ENCODE assay signal across 14 cellular contexts in the genomic region with DNA sequence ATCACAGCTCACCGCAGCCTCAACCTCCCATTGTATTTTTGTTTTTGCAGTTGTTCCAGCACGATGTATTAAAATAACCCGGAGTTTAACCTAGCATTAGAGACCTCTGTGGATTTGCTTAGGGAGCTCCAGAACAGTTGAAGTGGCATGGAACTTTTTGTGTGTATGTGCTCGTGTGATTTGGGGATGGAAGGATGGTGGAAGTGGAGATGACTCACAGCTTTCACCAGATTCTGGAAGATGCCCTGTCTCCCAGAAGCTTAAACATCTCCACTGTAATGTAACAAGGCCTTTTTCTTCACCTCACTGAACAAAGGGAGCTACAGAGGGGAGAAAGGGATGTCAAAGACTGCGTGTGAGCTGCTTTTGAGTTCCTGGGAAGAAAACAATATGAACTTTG.
DNase-seq lines count a peak whose midpoint lies in the region; ATAC-seq, FAIRE-seq and TF ChIP-seq lines count a peak whose summit lies in the region.
"Had no signal": no experiment of that assay in that cellular context is flagged by ENCODE, and none has a peak within 500 bp of the region (broad histone marks: within the 10 kb centered on the region; RNA-seq: fewer than 3 reads in every experiment).

No MANE protein-coding gene starts in this region.

- H3K27ac ChIP-seq in right cardiac atrium (ENCODE audit: low read length) (peak overlapping the region; percentile 72), adrenal gland (peak overlapping the region in 1 of 5 donors; percentile 66)
- H3K27ac ChIP-seq: suprapubic skin had no signal

- TF ChIP-seq CTCF in adrenal gland (IDR thresholded peaks at IDR 0.05) = no peak

- H3K36me3 ChIP-seq in adrenal gland (replicated peaks in 1 of 2) = no peaks in the 10 kb centered on the region
- H3K36me3 ChIP-seq: suprapubic skin had no signal

- no peaks in the 10 kb centered on the region for H3K27me3 ChIP-seq in right cardiac atrium (ENCODE audit: control insufficient read depth, insufficient read depth)
- H3K27me3 ChIP-seq in adrenal gland = no peaks in the 10 kb centered on the region
- H3K27me3 ChIP-seq: suprapubic skin had no signal

- no peaks in the 10 kb centered on the region for H3K9me3 ChIP-seq in right cardiac atrium (ENCODE audit: control insufficient read depth, low read length)
- H3K9me3 ChIP-seq in adrenal gland (replicated peaks in 1 of 3) = peaks cover 0 to 10% (median 0%) of the 10 kb centered on the region in 3 donors

- H3K4me3 ChIP-seq in right cardiac atrium (ENCODE audit: low read length) = no peak overlapping the region
- no peak overlapping the region for H3K4me3 ChIP-seq in adrenal gland
- H3K4me3 ChIP-seq: mucosa of descending colon, suprapubic skin had no signal

- peaks cover 6 to 15% of the 10 kb centered on the region in 2 donors for H3K9me3 Mint-ChIP-seq in activated naive CD4-positive, alpha-beta T cell treated with anti-CD3 and anti-CD28 coated beads, Interleukin-2, amount 50 U/mL, for 72 hours

- no peak for FAIRE-seq in urothelium cell line (lab: Jason Lieb, UNC)
- FAIRE-seq: bronchial epithelial cell had no signal

- ATAC-seq in right cardiac atrium (no peak), Right ventricle myocardium inferior (no peak)
- ATAC-seq in activated naive CD4-positive, alpha-beta T cell treated with anti-CD3 and anti-CD28 coated beads, Interleukin-2, amount 50 U/mL, for 72 hours = no peak

- 71% methylated on average over 5 of the region's 5 CpGs for WGBS in right cardiac atrium
- 59 to 72% (median 70%) methylated on average over 5 of the region's 5 CpGs for WGBS in adrenal gland, 4 donors

- intact Hi-C loops in right cardiac atrium (cut with DNase I) = no loop called here
- intact Hi-C loops in Right ventricle myocardium inferior (cut with DNase I) = loop anchor here (1.0 to 5.0 kb wide), 3 partner anchors 48 to 195 kb away; no protein-coding TSS in a partner anchor
- intact Hi-C loops in adrenal gland (cut with DNase I) = no loop called here

- TF ChIP-seq POLR2A in adrenal gland (IDR thresholded peaks at IDR 0.05) = no peak

- no peak overlapping the region for H3K27ac Mint-ChIP-seq in activated naive CD4-positive, alpha-beta T cell treated with anti-CD3 and anti-CD28 coated beads, Interleukin-2, amount 50 U/mL, for 72 hours

- peaks cover 0 to 5% of the 10 kb centered on the region in 2 donors for H3K36me3 Mint-ChIP-seq in activated naive CD4-positive, alpha-beta T cell treated with anti-CD3 and anti-CD28 coated beads, Interleukin-2, amount 50 U/mL, for 72 hours

- DNase-seq in right cardiac atrium = no peak
- no peak for DNase-seq in Right ventricle myocardium inferior (ENCODE audit: missing footprints)
- peak; percentile 31 for DNase-seq in glomerular visceral epithelial cell (ENCODE audit: extremely low spot score)
- peak; percentile 30 for DNase-seq in renal cortical epithelial cell (ENCODE audit: low read depth)
- DNase-seq in activated naive CD4-positive, alpha-beta T cell treated with anti-CD3 and anti-CD28 coated beads, Interleukin-2, amount 50 U/mL, for 72 hours (ENCODE audit: low spot score in 2 of 2) = no peak
- no peak for DNase-seq in urothelium cell line (ENCODE audit: low spot score)
- no peak for DNase-seq in adrenal gland
- DNase-seq in stimulated activated CD4-positive, alpha-beta T cell treated with anti-CD3 and anti-CD28 coated beads, Interleukin-4, amount 100 ng/mL, for 1 hour = no peak
- DNase-seq: activated CD4-positive, alpha-beta T cell treated with anti-CD3 and anti-CD28 coated beads, Interleukin-2, amount 50 U/mL, for 4 hours; mucosa of descending colon; NCI-H1092; NCI-H2227 treated with DMSO at 0.1 percent for 48 hours had no signal

- H3K4me1 ChIP-seq in right cardiac atrium (ENCODE audit: control insufficient read depth, insufficient read depth, low read length) (peaks cover 4% of the 10 kb centered on the region), adrenal gland (replicated peaks in 1 of 2) (no peaks in the 10 kb centered on the region)

Comparison
In these comparisons a context has a peak if more than half of its experiments do, and no peak if none do; other contexts are left out.
1. DNase-seq: peak in glomerular visceral epithelial cell (single experiment) and renal cortical epithelial cell (single experiment); none in right cardiac atrium (0 of 3), Right ventricle myocardium inferior (single experiment), activated naive CD4-positive, alpha-beta T cell treated with anti-CD3 and anti-CD28 coated beads, Interleukin-2, amount 50 U/mL, for 72 hours (0 of 2), urothelium cell line (single experiment), adrenal gland (0 of 7) and stimulated activated CD4-positive, alpha-beta T cell treated with anti-CD3 and anti-CD28 coated beads, Interleukin-4, amount 100 ng/mL, for 1 hour (single experiment).